In the genomic region with DNA sequence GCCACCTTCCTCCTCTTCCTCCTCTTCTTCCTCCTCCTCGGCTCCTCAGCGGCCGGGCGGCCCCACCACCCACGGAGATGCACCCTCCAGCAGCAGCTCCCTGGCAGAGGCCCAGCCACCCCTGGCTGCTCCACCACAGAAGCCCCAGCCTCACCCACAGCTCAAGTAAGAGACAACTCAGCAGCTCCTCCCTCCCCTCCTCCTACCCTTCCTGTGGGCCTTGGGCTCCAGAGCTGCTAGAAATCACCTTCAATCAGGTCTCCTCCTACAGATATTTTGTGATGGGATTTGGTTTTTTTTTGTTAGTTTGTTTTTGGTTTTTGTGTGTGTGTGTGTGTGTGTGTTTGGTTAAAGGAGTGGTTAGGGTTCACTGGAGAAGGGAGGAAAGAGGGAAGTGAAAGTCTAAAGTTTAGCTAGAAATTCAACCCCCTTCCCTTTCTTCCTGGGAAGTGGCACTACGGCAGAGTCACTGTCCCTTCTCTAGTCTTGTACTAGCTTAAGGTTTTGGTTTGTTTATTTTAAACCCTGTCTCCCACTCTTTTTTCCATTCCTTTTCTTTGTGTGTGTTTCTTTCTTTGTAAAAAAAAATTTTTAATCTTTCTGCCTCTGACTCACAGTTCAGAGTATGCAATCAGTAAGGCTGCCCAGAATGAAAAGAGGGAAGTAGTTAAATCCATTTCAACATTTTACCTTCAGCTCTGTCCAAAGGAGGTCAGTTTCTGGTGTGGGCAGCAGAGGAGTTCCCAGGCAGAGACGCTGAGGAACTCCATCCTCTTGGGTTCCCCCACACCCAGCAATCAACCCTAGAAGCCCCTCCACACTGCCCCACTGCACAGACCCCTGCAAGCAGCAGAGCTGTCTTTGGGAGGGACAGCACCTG, we compare ENCODE assay signal across 10 cellular contexts. TPM values are rescaled to one million over a fixed set of nuclear protein-coding genes. Genes with fewer than 3 reads are reported as not detected.
DNase-seq lines count a peak whose midpoint lies in the region; ATAC-seq and TF ChIP-seq lines count a peak whose summit lies in the region.
"Had no signal": no experiment of that assay in that cellular context is flagged by ENCODE, and none has a peak within 500 bp of the region (broad histone marks: within the 10 kb centered on the region; RNA-seq: fewer than 3 reads in every experiment).

No MANE protein-coding gene starts in this region.

- H3K23ac ChIP-seq in neuronal stem cell (ENCODE audit: low read depth, low read length, poor library complexity): no peak overlapping the region

- no peak overlapping the region for H2BK120ac ChIP-seq in neuronal stem cell (ENCODE audit: low read depth, low read length)

- H3K4me2 ChIP-seq in osteoblast (ENCODE audit: insufficient read depth, low read length): peak overlapping the region; percentile 66
- H3K4me2 ChIP-seq in neuronal stem cell (ENCODE audit: insufficient read depth, low read length, poor library complexity, severe bottlenecking): no peak overlapping the region

- H3K4me1 ChIP-seq in duodenal mucosa (ENCODE audit: control insufficient read depth in 1 of 2, insufficient read depth in 2 of 2, low read length in 2 of 2) (peaks cover 23 to 36% of the 10 kb centered on the region in 2 donors), osteoblast (ENCODE audit: insufficient read depth, low read length) (peaks cover 26% of the 10 kb centered on the region), neuronal stem cell (ENCODE audit: control insufficient read depth in 2 of 2, insufficient read depth in 1 of 2, low read depth in 1 of 2, low read length in 2 of 2) (peaks cover 0 to 4% of the 10 kb centered on the region in 2 donors)

- H3K4me3 ChIP-seq in duodenal mucosa (ENCODE audit: low read depth in 1 of 2, low read length in 2 of 2) (no peak overlapping the region), osteoblast (ENCODE audit: insufficient read depth, low read length) (peak overlapping the region; percentile 33), neuronal stem cell (ENCODE audit: low read length in 2 of 2) (no peak overlapping the region)

- H3K79me2 ChIP-seq in osteoblast (ENCODE audit: insufficient read depth, low read length): no peaks in the 10 kb centered on the region

- H4K91ac ChIP-seq in neuronal stem cell (ENCODE audit: low read depth, low read length, poor library complexity): no peak overlapping the region

- no peak overlapping the region for H2BK5ac ChIP-seq in neuronal stem cell (ENCODE audit: low read length)

- H3K4ac ChIP-seq in neuronal stem cell (ENCODE audit: low read length): no peak overlapping the region

- WGBS in neuronal stem cell (ENCODE audit: extremely low coverage in 2 of 2, insufficient read length in 2 of 2, insufficient replicate concordance in 1 of 2), 2 donors: no CpG with 5 or more reads among the region's 7 CpGs

- H4K8ac ChIP-seq in neuronal stem cell (ENCODE audit: low read depth, low read length): no peak overlapping the region

- DNase-seq in NK-92 treated with Interleukin-12 subunit alpha and Interleukin-12 subunit beta, amount 100 ng/mL, for 24 hours (lab: John Stamatoyannopoulos, UW): peak; percentile 34
- no peak for DNase-seq in NK-92 (lab: John Stamatoyannopoulos, UW; ENCODE audit: unreplicated experiment)
- peak; percentile 96 for DNase-seq in SKM-1 treated with dmso at 0.1 percent for 144 hours (lab: John Stamatoyannopoulos, UW; ENCODE audit: unreplicated experiment)
- DNase-seq in osteoblast (ENCODE audit: insufficient read length, low spot score, missing footprints): peak; percentile 79
- DNase-seq in cortex of kidney (lab: John Stamatoyannopoulos, UW): no peak
- DNase-seq in neuronal stem cell (ENCODE audit: low spot score): no peak

- no peak overlapping the region for H2BK15ac ChIP-seq in neuronal stem cell (ENCODE audit: low read length)

- no peak overlapping the region for H3K9ac ChIP-seq in duodenal mucosa (ENCODE audit: low read depth in 1 of 2, low read length in 2 of 2)
- no peak overlapping the region for H3K9ac ChIP-seq in neuronal stem cell (ENCODE audit: low read depth, low read length, poor library complexity)

- no peaks in the 10 kb centered on the region for H4K20me1 ChIP-seq in osteoblast (ENCODE audit: insufficient read depth, low read length)

- H2AFZ ChIP-seq in osteoblast (ENCODE audit: low read length) (peak overlapping the region; percentile 25), neuronal stem cell (ENCODE audit: low read length) (no peak overlapping the region)

- H2AK5ac ChIP-seq in neuronal stem cell (ENCODE audit: low read depth, low read length): no peak overlapping the region

- H3K9me3 ChIP-seq in duodenal mucosa (ENCODE audit: control insufficient read depth in 1 of 2, low read length in 2 of 2) (no peaks in the 10 kb centered on the region), osteoblast (ENCODE audit: low read depth, low read length) (no peaks in the 10 kb centered on the region), neuronal stem cell (replicated peaks in 1 of 2; ENCODE audit: control insufficient read depth in 2 of 2, insufficient read depth in 1 of 2, low read depth in 1 of 2, low read length in 2 of 2) (no peaks in the 10 kb centered on the region)

- no peaks in the 10 kb centered on the region for H3K36me3 ChIP-seq in duodenal mucosa (ENCODE audit: control insufficient read depth in 1 of 2, insufficient read depth in 2 of 2, low read length in 2 of 2)
- no peaks in the 10 kb centered on the region for H3K36me3 ChIP-seq in osteoblast (ENCODE audit: insufficient read depth, low read length)
- H3K36me3 ChIP-seq in neuronal stem cell (replicated peaks in 1 of 2; ENCODE audit: control insufficient read depth in 2 of 2, insufficient read depth in 2 of 2, low read length in 2 of 2): no peaks in the 10 kb centered on the region

- H3K27ac ChIP-seq in duodenal mucosa (ENCODE audit: low read depth, low read length): peak overlapping the region; percentile 26
- peak overlapping the region; percentile 72 for H3K27ac ChIP-seq in osteoblast (ENCODE audit: low read depth, low read length)
- H3K27ac ChIP-seq in neuronal stem cell (replicated peaks; ENCODE audit: low read length): no peak overlapping the region
- H3K27ac ChIP-seq: 22Rv1 had no signal

- TF ChIP-seq CTCF in osteoblast (IDR thresholded peaks at IDR 0.05; ENCODE audit: extremely low read depth, low read depth, low read length): no peak

- H2BK12ac ChIP-seq in neuronal stem cell (ENCODE audit: low read length): no peak overlapping the region

- no peaks in the 10 kb centered on the region for H3K79me1 ChIP-seq in neuronal stem cell (ENCODE audit: low read depth, low read length)

- H3K18ac ChIP-seq in neuronal stem cell (ENCODE audit: low read length): no peak overlapping the region

- ATAC-seq in HG03060 (IDR thresholded peaks at IDR 0.05; ENCODE audit: low read depth, unreplicated experiment): peak; percentile 53

- H3K27me3 ChIP-seq in duodenal mucosa (ENCODE audit: control insufficient read depth in 1 of 2, insufficient read depth in 2 of 2, low read length in 2 of 2) (no peaks in the 10 kb centered on the region), osteoblast (ENCODE audit: insufficient read depth, low read length) (no peaks in the 10 kb centered on the region), neuronal stem cell (ENCODE audit: control insufficient read depth in 3 of 3, insufficient read depth in 3 of 3, low read depth in 1 of 3, low read length in 3 of 3) (peaks cover 0 to 17% (median 0%) of the 10 kb centered on the region in 3 experiments)

- no peak overlapping the region for H3K14ac ChIP-seq in neuronal stem cell (ENCODE audit: low read length)

RNA-seq across cellular contexts. Expression of a gene that starts 29.0 kb away (rescaled TPM):
- total RNA-seq in osteoblast: 2.4 and 3.3 TPM in 2 replicates
- polyA plus RNA-seq in neuronal stem cell (2013, experiment 1 of 2): not detected
- polyA plus RNA-seq in neuronal stem cell (2013, experiment 2 of 2): not detected
- total RNA-seq: activated CD8-positive, alpha-beta memory T cell treated with anti-CD3 and anti-CD28 coated beads for 36 hours had no signal

Comparison
In these comparisons a context has a peak if more than half of its experiments do, and no peak if none do; other contexts are left out.
1. DNase-seq: peak in NK-92 treated with Interleukin-12 subunit alpha and Interleukin-12 subunit beta, amount 100 ng/mL, for 24 hours (single experiment), SKM-1 treated with dmso at 0.1 percent for 144 hours (single experiment) and osteoblast (single experiment); none in NK-92 (single experiment), cortex of kidney (single experiment) and neuronal stem cell (single experiment).